ENCODE assay signal across 18 cellular contexts in the genomic region with DNA sequence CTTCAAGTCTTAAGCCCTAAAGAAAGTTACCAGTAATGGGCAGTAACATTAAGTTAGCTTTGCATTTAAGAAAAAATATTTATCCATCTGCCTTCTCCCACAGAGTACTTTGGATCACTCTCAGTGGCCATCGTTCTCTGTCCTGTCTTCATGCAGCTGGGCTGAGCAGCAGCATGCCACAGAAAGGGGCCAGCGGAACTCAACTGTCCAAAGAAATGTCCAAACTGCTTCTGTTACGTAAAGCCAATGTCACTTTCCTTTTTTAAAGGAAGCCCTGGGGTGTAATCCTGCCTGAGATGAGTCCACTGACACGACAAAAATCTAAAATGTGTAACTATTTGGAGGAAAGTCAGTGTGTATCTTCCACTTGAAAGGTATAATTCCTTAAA.
A peak's percentile ranks its signal among the peaks of the same experiment; 100 is the strongest.
DNase-seq lines count a peak whose midpoint lies in the region; ATAC-seq and TF ChIP-seq lines count a peak whose summit lies in the region.
"Had no signal": no experiment of that assay in that cellular context is flagged by ENCODE, and none has a peak within 500 bp of the region (broad histone marks: within the 10 kb centered on the region; RNA-seq: fewer than 3 reads in every experiment).

No MANE protein-coding gene starts in this region.

- TF ChIP-seq CTCF in HL-60 (IDR thresholded peaks at IDR 0.05; ENCODE audit: insufficient read depth, low read length) (no peak), left lung (IDR thresholded peaks at IDR 0.05) (no peak), tibial artery (IDR thresholded peaks at IDR 0.05) (no peak)

- no peaks in the 10 kb centered on the region for H3K9me3 ChIP-seq in SJCRH30 (replicated peaks)
- no peaks in the 10 kb centered on the region for H3K9me3 ChIP-seq in left lung
- H3K9me3 ChIP-seq in tibial artery, result no peaks in the 10 kb centered on the region
- H3K9me3 ChIP-seq: BE2C, body of pancreas, esophagus squamous epithelium had no signal

- H3K36me3 ChIP-seq in SJCRH30, result no peaks in the 10 kb centered on the region
- H3K36me3 ChIP-seq in left lung, result no peaks in the 10 kb centered on the region
- no peaks in the 10 kb centered on the region for H3K36me3 ChIP-seq in tibial artery
- H3K36me3 ChIP-seq: BE2C, esophagus squamous epithelium had no signal

- H3K27ac ChIP-seq in HL-60 (replicated peaks) (peak overlapping the region; percentile 70), SJCRH30 (peak overlapping the region; percentile 2; the same call in 1 of the 2 replicates), left lung (peak overlapping the region in 1 of 2 donors; percentile 46), tibial artery (no peak overlapping the region)
- H3K27ac ChIP-seq: esophagus squamous epithelium had no signal

- no peak overlapping the region for H3K4me3 ChIP-seq in HL-60 (replicated peaks; ENCODE audit: insufficient read depth, low read length)
- no peak overlapping the region for H3K4me3 ChIP-seq in SJCRH30
- no peak overlapping the region for H3K4me3 ChIP-seq in left lung
- no peak overlapping the region for H3K4me3 ChIP-seq in tibial artery
- H3K4me3 ChIP-seq: body of pancreas, esophagus squamous epithelium had no signal

- intact Hi-C loops in left lung (cut with DNase I), result no loop called here
- intact Hi-C loops in tibial artery (cut with DNase I; ENCODE audit: low total_unique reads), result no loop called here

- peak; percentile 20 for ATAC-seq in left lung
- ATAC-seq: activated CD4-positive, alpha-beta T cell treated with anti-CD3 and anti-CD28 coated beads for 36 hours had no signal

- H3K4me1 ChIP-seq in SJCRH30 (no peaks in the 10 kb centered on the region), left lung (peaks cover 0 to 14% of the 10 kb centered on the region in 2 donors), tibial artery (no peaks in the 10 kb centered on the region)
- H3K4me1 ChIP-seq: body of pancreas, esophagus squamous epithelium had no signal

- no peaks in the 10 kb centered on the region for H3K27me3 ChIP-seq in HL-60 (ENCODE audit: insufficient read depth, poor library complexity, severe bottlenecking)
- H3K27me3 ChIP-seq in SJCRH30, result no peaks in the 10 kb centered on the region
- H3K27me3 ChIP-seq in left lung, result no peaks in the 10 kb centered on the region
- H3K27me3 ChIP-seq in tibial artery, result no peaks in the 10 kb centered on the region
- H3K27me3 ChIP-seq: BE2C, body of pancreas, esophagus squamous epithelium had no signal

- peak; percentile 53 for DNase-seq in Ammon's horn (ENCODE audit: low spot score)
- DNase-seq in HL-60 (ENCODE audit: low read depth in 1 of 2, low spot score in 1 of 2), result peak in 1 of 2 experiments; percentile 7
- DNase-seq in SJCRH30, result no peak
- no peak for DNase-seq in left lung
- DNase-seq in foreskin melanocyte, result no peak
- DNase-seq in effector CD8-positive, alpha-beta T cell (lab: John Stamatoyannopoulos, UW), result no peak
- no peak for DNase-seq in tibial artery
- DNase-seq in mesenteric fat pad (ENCODE audit: low spot score), result no peak
- DNase-seq: activated CD4-positive, alpha-beta T cell treated with anti-CD3 and anti-CD28 coated beads for 36 hours; activated naive CD4-positive, alpha-beta T cell treated with anti-CD3 and anti-CD28 coated beads, Interleukin-2, amount 50 U/mL, for 16 hours; DMS79; esophagus squamous epithelium; kidney; NCI-H1694 treated with DMSO at 0.1 percent for 48 hours; NCI-H524; T-helper 9 cell had no signal

Comparison
In these comparisons a context has a peak if more than half of its experiments do, and no peak if none do; other contexts are left out.
1. H3K27ac ChIP-seq: peak in HL-60 (single experiment) and SJCRH30 (single experiment); none in tibial artery (0 of 2).